In genomic region chr12:67211494-67211893, GRCh38 we compare ENCODE assay signal across 10 cellular contexts.
"Had no signal": no experiment of that assay in that cellular context is flagged by ENCODE, and none has a peak within 500 bp of the region (broad histone marks: within the 10 kb centered on the region; RNA-seq: fewer than 3 reads in every experiment).

No MANE protein-coding gene starts in this region.

- H2AFZ ChIP-seq: GM23248, GM23338 had no signal

- H3K9ac ChIP-seq: GM23248 had no signal

- H3K9me3 ChIP-seq: HAP-1 had no signal

- H3K4me2 ChIP-seq: GM23338 had no signal

- H3K4me3 ChIP-seq: GM23248, GM23338, HAP-1 had no signal

- DNase-seq: GM23248, GOT3, H7, H9, HCEC 1CT, HFFc6 had no signal

- H3K27ac ChIP-seq: GM23248 had no signal

- H3K4me1 ChIP-seq: HAP-1 had no signal

- H3K36me3 ChIP-seq: HAP-1 had no signal

- FAIRE-seq: H54 had no signal

- ATAC-seq: GM23338, HCT116 had no signal
